In genomic region chr16:28880589-28880915, GRCh38 we compare ENCODE assay signal across 1 cellular context.
TF ChIP-seq lines count a peak whose summit lies in the region.

No MANE protein-coding gene starts in this region.

TF ChIP-seq in SK-N-SH, 30 proteins besides CTCF, POLR2A, EP300 and RAD21 (continued from another document):
- TF ChIP-seq GABPA (IDR thresholded peaks at IDR 0.05; ENCODE audit: low read depth): no peak
